In the genomic region with DNA sequence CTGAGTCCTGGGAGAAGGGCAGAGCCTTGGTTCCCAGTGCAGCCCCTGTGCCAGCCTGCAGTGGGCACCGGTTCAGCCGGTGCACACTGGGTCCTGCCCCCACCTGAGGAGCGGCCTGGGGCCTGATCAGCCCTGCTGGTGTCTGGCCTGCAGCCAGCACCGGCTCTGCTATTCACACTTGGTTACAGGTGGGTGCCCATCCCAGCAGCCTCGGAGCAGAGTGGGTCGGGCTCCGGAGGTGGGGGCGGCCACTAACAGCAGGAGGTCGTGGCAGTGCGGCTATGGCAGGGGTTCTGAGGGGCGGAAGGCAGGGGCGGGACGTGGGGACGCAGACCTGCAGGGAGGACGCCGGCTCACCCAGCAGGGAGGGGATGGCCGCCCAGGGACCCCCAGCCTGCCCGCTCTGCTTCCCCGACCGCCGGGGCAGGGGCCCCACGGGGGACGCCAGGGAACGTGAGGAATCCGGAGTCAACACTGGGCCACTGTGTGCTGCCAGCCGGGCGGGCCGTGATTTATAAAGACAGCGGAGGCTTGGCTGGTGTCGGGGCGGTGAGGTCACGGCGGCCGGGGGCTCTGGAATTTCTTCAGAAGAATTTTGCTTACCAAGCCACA, we compare ENCODE assay signal across 8 cellular contexts. TPM values are rescaled to one million over a fixed set of nuclear protein-coding genes. Genes with fewer than 3 reads are reported as not detected.
DNase-seq lines count a peak whose midpoint lies in the region; ATAC-seq and TF ChIP-seq lines count a peak whose summit lies in the region.

No MANE protein-coding gene starts in this region.

- H3K4me1 ChIP-seq in Panc1 (ENCODE audit: control insufficient read depth, insufficient read depth, low read length) (peaks cover 27% of the 10 kb centered on the region), gastrocnemius medialis (peaks cover 13 to 46% of the 10 kb centered on the region in 2 donors)

- H3K36me3 ChIP-seq in Panc1 (ENCODE audit: control insufficient read depth, insufficient read depth, low read length) = no peaks in the 10 kb centered on the region
- H3K36me3 ChIP-seq in gastrocnemius medialis = no peaks in the 10 kb centered on the region

- no peaks in the 10 kb centered on the region for H3K9me3 ChIP-seq in Panc1 (ENCODE audit: control insufficient read depth, insufficient read depth, low read depth, low read length)
- no peaks in the 10 kb centered on the region for H3K9me3 ChIP-seq in gastrocnemius medialis

- peak; percentile 27; the same call in 1 of the 2 replicates for ATAC-seq in Panc1
- peak; percentile 16 to 34 for ATAC-seq in left cardiac atrium
- ATAC-seq in gastrocnemius medialis = no peak
- no peak for ATAC-seq in GM19351 (IDR thresholded peaks at IDR 0.05; ENCODE audit: unreplicated experiment)
- no peak for ATAC-seq in HG02610 (IDR thresholded peaks at IDR 0.05; ENCODE audit: unreplicated experiment)

- H3K27me3 ChIP-seq in Panc1 (ENCODE audit: control insufficient read depth, insufficient read depth, low read length) (no peaks in the 10 kb centered on the region), gastrocnemius medialis (peaks cover 29 to 51% (median 46%) of the 10 kb centered on the region in 3 donors)

- in situ Hi-C loops in Panc1 (cut with HindIII; ENCODE audit: low pct_unique_long_range_greater_than_20kb, low sequenced_read_pairs) = no loop called here
- in situ Hi-C loops in gastrocnemius medialis (cut with MboI; ENCODE audit: low sequenced_read_pairs in 4 of 4) = no loop called here

- no peak overlapping the region for H3K27ac ChIP-seq in Panc1 (ENCODE audit: low read length)
- no peak overlapping the region for H3K27ac ChIP-seq in gastrocnemius medialis

- CTCF ChIA-PET in Panc1 (lab: Charles Lee) = no interaction called here

- no peak for TF ChIP-seq POLR2A in gastrocnemius medialis (IDR thresholded peaks at IDR 0.05)

- intact Hi-C loops in Panc1 (cut with micrococcal nuclease; ENCODE audit: unreplicated experiment) (no loop called here), left cardiac atrium (cut with DNase I) (no loop called here), gastrocnemius medialis (cut with DNase I; ENCODE audit: low total_unique reads) (no loop called here)

- TF ChIP-seq CTCF in Panc1 (IDR thresholded peaks at IDR 0.05) (no peak), gastrocnemius medialis (IDR thresholded peaks at IDR 0.05 in 4 of 5, conservative IDR thresholded peaks at IDR 0.05 in 1 of 5) (no peak)

- peak; percentile 79 for DNase-seq in EH (ENCODE audit: low read depth)
- no peak for DNase-seq in Panc1 (ENCODE audit: low read depth, low spot score)
- no peak for DNase-seq in left cardiac atrium
- no peak for DNase-seq in gastrocnemius medialis
- no peak for DNase-seq in pons (ENCODE audit: low spot score)
- DNase-seq in NAMALWA (ENCODE audit: low spot score) = no peak

- POLR2A ChIA-PET in Panc1 (lab: Charles Lee) = no interaction called here

- no peak overlapping the region for H3K4me3 ChIP-seq in Panc1 (ENCODE audit: low read depth in 2 of 2, low read length in 2 of 2)
- peak overlapping the region in 3 of 4 donors; percentile 15 to 25 (median 20) for H3K4me3 ChIP-seq in gastrocnemius medialis

- no TSS peak for BruUV-seq in Panc1 (replicated peaks; lab: Mats Ljungman, UMichigan)

RNA-seq across cellular contexts. Expression of gene METRNL, which starts 20.3 kb away (rescaled TPM):
- total RNA-seq in Panc1 (2021; ENCODE audit: unreplicated experiment) = 21.0 TPM
- 44.9 TPM for polyA plus RNA-seq in Panc1 (2012; ENCODE audit: insufficient read length)
- total RNA-seq in left cardiac atrium = 10 to 100 TPM; 50.4 to 84.4 TPM
- total RNA-seq in gastrocnemius medialis = 10 to 100 TPM in 3 of 4 donors, 1 to 10 TPM in 1; 6.6 to 19.7 (median 11.1) TPM

Comparison
In these comparisons a context has a peak if more than half of its experiments do, and no peak if none do; other contexts are left out.
1. ATAC-seq: peak in Panc1 (single experiment) and left cardiac atrium (2 of 2); none in gastrocnemius medialis (0 of 2), GM19351 (single experiment) and HG02610 (single experiment).
2. H3K4me3 ChIP-seq: peak in gastrocnemius medialis (3 of 4); none in Panc1 (0 of 2).